ENCODE assay signal across 11 cellular contexts in genomic region chr17:20896153-20896649, GRCh38.
DNase-seq lines count a peak whose midpoint lies in the region; ATAC-seq, FAIRE-seq and TF ChIP-seq lines count a peak whose summit lies in the region.
"Had no signal": no experiment of that assay in that cellular context is flagged by ENCODE, and none has a peak within 500 bp of the region (broad histone marks: within the 10 kb centered on the region; RNA-seq: fewer than 3 reads in every experiment).

No MANE protein-coding gene starts in this region.

- H3K4me3 ChIP-seq in esophagus muscularis mucosa (peak overlapping the region in 3 of 4 donors; percentile 8 to 28 (median 18)), retinal pigment epithelial cell (ENCODE audit: low read length) (no peak overlapping the region)
- H3K4me3 ChIP-seq: PC-9 had no signal

- H3K27ac ChIP-seq in esophagus muscularis mucosa (replicated peaks in 1 of 4) = no peak overlapping the region
- H3K27ac ChIP-seq: PC-9 had no signal

- H3K4me1 Mint-ChIP-seq in activated CD4-positive, alpha-beta memory T cell treated with anti-CD3 and anti-CD28 coated beads, Interleukin-2, amount 10 ng/mL, durations not matched to agents 7 days and 5 days = no peaks in the 10 kb centered on the region
- H3K4me1 Mint-ChIP-seq: central memory CD8-positive, alpha-beta T cell had no signal

- no peak for TF ChIP-seq EP300 in esophagus muscularis mucosa (IDR thresholded peaks at IDR 0.05)

- no peak overlapping the region for H3K4me3 Mint-ChIP-seq in activated CD4-positive, alpha-beta memory T cell treated with anti-CD3 and anti-CD28 coated beads, Interleukin-2, amount 10 ng/mL, durations not matched to agents 7 days and 5 days
- H3K4me3 Mint-ChIP-seq: central memory CD8-positive, alpha-beta T cell; neural crest cell had no signal

- H3K9me3 ChIP-seq in esophagus muscularis mucosa = no peaks in the 10 kb centered on the region

- CTCF ChIA-PET in activated CD4-positive, alpha-beta memory T cell treated with anti-CD3 and anti-CD28 coated beads, Interleukin-2, amount 10 ng/mL, durations not matched to agents 7 days and 5 days (lab: Charles Lee) = no interaction called here

- intact Hi-C loops in esophagus muscularis mucosa (cut with DNase I) = no loop called here

- TF ChIP-seq POLR2A in esophagus muscularis mucosa (IDR thresholded peaks at IDR 0.05; ENCODE audit: low read depth) (no peak), GM12891 (IDR thresholded peaks at IDR 0.05; ENCODE audit: low read depth, low read length) (no peak)

- no peak for ATAC-seq in HG02884 (IDR thresholded peaks at IDR 0.05; ENCODE audit: unreplicated experiment)
- ATAC-seq in GM18868 (IDR thresholded peaks at IDR 0.05; ENCODE audit: unreplicated experiment) = no peak

- H3K27me3 Mint-ChIP-seq in activated CD4-positive, alpha-beta memory T cell treated with anti-CD3 and anti-CD28 coated beads, Interleukin-2, amount 10 ng/mL, durations not matched to agents 7 days and 5 days = peaks cover 2% of the 10 kb centered on the region

- H3K36me3 ChIP-seq in esophagus muscularis mucosa = no peaks in the 10 kb centered on the region

- H3K36me3 Mint-ChIP-seq in activated CD4-positive, alpha-beta memory T cell treated with anti-CD3 and anti-CD28 coated beads, Interleukin-2, amount 10 ng/mL, durations not matched to agents 7 days and 5 days (ENCODE audit: low read depth) = no peaks in the 10 kb centered on the region

- H3K4me1 ChIP-seq in esophagus muscularis mucosa = no peaks in the 10 kb centered on the region

- peak in 1 of 3 experiments; percentile 2 for TF ChIP-seq CTCF in esophagus muscularis mucosa (IDR thresholded peaks at IDR 0.05)
- peak; percentile 33 for TF ChIP-seq CTCF in retinal pigment epithelial cell (conservative IDR thresholded peaks at IDR 0.05; ENCODE audit: low read depth, low read length)

- POLR2A ChIA-PET in activated CD4-positive, alpha-beta memory T cell treated with anti-CD3 and anti-CD28 coated beads, Interleukin-2, amount 10 ng/mL, durations not matched to agents 7 days and 5 days (lab: Charles Lee) = no interaction called here

- 76% methylated on average over 20 of the region's 30 CpGs for WGBS in esophagus muscularis mucosa

- no peak overlapping the region for H3K27ac Mint-ChIP-seq in activated CD4-positive, alpha-beta memory T cell treated with anti-CD3 and anti-CD28 coated beads, Interleukin-2, amount 10 ng/mL, durations not matched to agents 7 days and 5 days

- no peaks in the 10 kb centered on the region for H3K9me3 Mint-ChIP-seq in activated CD4-positive, alpha-beta memory T cell treated with anti-CD3 and anti-CD28 coated beads, Interleukin-2, amount 10 ng/mL, durations not matched to agents 7 days and 5 days
- H3K9me3 Mint-ChIP-seq: central memory CD8-positive, alpha-beta T cell; neural crest cell had no signal

- H3K27me3 ChIP-seq in esophagus muscularis mucosa = peaks cover 0 to 12% (median 0%) of the 10 kb centered on the region in 4 donors

- DNase-seq in Daoy (ENCODE audit: low read depth) (peak; percentile 4), esophagus muscularis mucosa (ENCODE audit: extremely low spot score) (no peak), retinal pigment epithelial cell (ENCODE audit: low read depth) (no peak), NCI-H1092 treated with DMSO at 0.1 percent for 48 hours (lab: John Stamatoyannopoulos, UW) (no peak), GM12891 (ENCODE audit: insufficient read length, low spot score) (no peak)
- DNase-seq in activated CD4-positive, alpha-beta memory T cell treated with anti-CD3 and anti-CD28 coated beads, Interleukin-2, amount 10 ng/mL, durations not matched to agents 7 days and 5 days = peak; percentile 38
- DNase-seq: PC-9 had no signal

- no peak for FAIRE-seq in GM12891 (lab: Jason Lieb, UNC)

TF ChIP-seq in GM12891, 5 proteins besides CTCF, POLR2A, EP300 and RAD21:
- TF ChIP-seq SPI1 (IDR thresholded peaks at IDR 0.05; ENCODE audit: low read depth, low read length) (no peak), POU2F2 (IDR thresholded peaks at IDR 0.05; ENCODE audit: low read depth, low read length) (no peak), PAX5 (IDR thresholded peaks at IDR 0.05; ENCODE audit: insufficient read depth, low read length, severe bottlenecking) (no peak), TAF1 (IDR thresholded peaks at IDR 0.05; ENCODE audit: low read depth, low read length) (no peak), POLR2AphosphoS5 (IDR thresholded peaks at IDR 0.05; ENCODE audit: low read depth, low read length) (no peak)
TF ChIP-seq in GM12891: peak in this region for 0.

Comparison
In these comparisons a context has a peak if more than half of its experiments do, and no peak if none do; other contexts are left out.
1. DNase-seq: peak in Daoy (single experiment) and activated CD4-positive, alpha-beta memory T cell treated with anti-CD3 and anti-CD28 coated beads, Interleukin-2, amount 10 ng/mL, durations not matched to agents 7 days and 5 days (single experiment); none in esophagus muscularis mucosa (single experiment), retinal pigment epithelial cell (single experiment), NCI-H1092 treated with DMSO at 0.1 percent for 48 hours (single experiment) and GM12891 (single experiment).